14 cellular contexts compared by ENCODE assay signal in genomic region chr5:3024541-3024940, GRCh38.
DNase-seq lines count a peak whose midpoint lies in the region; ATAC-seq and TF ChIP-seq lines count a peak whose summit lies in the region.
"Had no signal": no experiment of that assay in that cellular context is flagged by ENCODE, and none has a peak within 500 bp of the region (broad histone marks: within the 10 kb centered on the region; RNA-seq: fewer than 3 reads in every experiment).

No MANE protein-coding gene starts in this region.

- no peak for TF ChIP-seq RAD21 in IMR-90 (IDR thresholded peaks at IDR 0.05; ENCODE audit: low read length)

- H3K79me2 ChIP-seq in GM23338 (replicated peaks; ENCODE audit: insufficient read depth) = no peaks in the 10 kb centered on the region

- POLR2A ChIA-PET in IMR-90 (lab: Charles Lee; ENCODE audit: unreplicated experiment) = no interaction called here

- H4K5ac ChIP-seq in IMR-90 (ENCODE audit: low read depth, low read length) = no peak overlapping the region

- H4K91ac ChIP-seq in IMR-90 (ENCODE audit: insufficient read depth, low read depth, low read length) = no peak overlapping the region

- no peak overlapping the region for H3K4ac ChIP-seq in IMR-90 (ENCODE audit: low read depth, low read length)

- WGBS in IMR-90 (ENCODE audit: extremely low coverage in 2 of 2, insufficient read length in 1 of 2), 2 experiments = no CpG with 5 or more reads among the region's 9 CpGs

- DNase-seq in GM23338 (ENCODE audit: low spot score) (no peak), IMR-90 (no peak), mesenteric fat pad (ENCODE audit: low spot score) (peak; percentile 72), osteocyte (ENCODE audit: extremely low spot score, unreplicated experiment) (peak; percentile 73)
- no peak for DNase-seq in activated naive CD8-positive, alpha-beta T cell treated with anti-CD3 and anti-CD28 coated beads for 36 hours
- no peak for DNase-seq in activated CD8-positive, alpha-beta memory T cell treated with anti-CD3 and anti-CD28 coated beads, Interleukin-2, amount 50 U/mL, for 4 hours
- DNase-seq: C1 segment of cervical spinal cord; Caco-2; CD4-positive, alpha-beta memory T cell; DMS153; DND-41; H7; HCEC 1CT had no signal

- H3K4me1 ChIP-seq in GM23338 (ENCODE audit: insufficient read depth) (no peaks in the 10 kb centered on the region; the same call in 1 of the 2 replicates), IMR-90 (ENCODE audit: control insufficient read depth, insufficient read depth, low read length) (no peaks in the 10 kb centered on the region)
- H3K4me1 ChIP-seq: Caco-2 had no signal

- H3K27ac ChIP-seq in GM23338 (ENCODE audit: low read depth) (no peak overlapping the region), IMR-90 (ENCODE audit: insufficient read depth, low read length) (no peak overlapping the region)

- in situ Hi-C loops in IMR-90 (cut with MboI; ENCODE audit: low sequenced_read_pairs) = no loop called here

- H3K4me3 ChIP-seq in GM23338 (no peak overlapping the region), IMR-90 (ENCODE audit: insufficient read depth, low read depth, low read length) (no peak overlapping the region)

- intact Hi-C loops in IMR-90 (cut with micrococcal nuclease) = no loop called here

- ATAC-seq in GM23338 = peak; percentile 30; the same call in 1 of the 3 replicates
- no peak for ATAC-seq in IMR-90 (ENCODE audit: low read depth)
- ATAC-seq in HG03354 (IDR thresholded peaks at IDR 0.05; ENCODE audit: poor library complexity, severe bottlenecking, unreplicated experiment) = no peak

- no peak overlapping the region for H3K9ac ChIP-seq in IMR-90 (ENCODE audit: low read depth, low read length)

- no TSS peak for BruUV-seq in IMR-90 (replicated peaks; lab: Mats Ljungman, UMichigan)

- no peaks in the 10 kb centered on the region for H3K36me3 ChIP-seq in GM23338 (ENCODE audit: insufficient read depth)
- H3K36me3 ChIP-seq in IMR-90 (ENCODE audit: control insufficient read depth, insufficient read depth, low read length) = no peaks in the 10 kb centered on the region

- H3K56ac ChIP-seq in IMR-90 (ENCODE audit: extremely low read depth, insufficient read depth, low read length) = no peak overlapping the region

- no peak for TF ChIP-seq POLR2A in IMR-90 (IDR thresholded peaks at IDR 0.05; ENCODE audit: low read depth, low read length)

- no peaks in the 10 kb centered on the region for H3K9me2 ChIP-seq in GM23338 (ENCODE audit: insufficient read depth)

- no peak overlapping the region for H2BK120ac ChIP-seq in IMR-90 (ENCODE audit: low read depth, low read length)

- H2AFZ ChIP-seq in GM23338 (no peak overlapping the region), IMR-90 (replicated peaks; ENCODE audit: low read length, poor library complexity) (no peak overlapping the region)

- H3K27ac Mint-ChIP-seq in GM23338 (no peak overlapping the region), osteocyte (ENCODE audit: unreplicated experiment) (no peak overlapping the region)
- H3K27ac Mint-ChIP-seq in activated naive CD8-positive, alpha-beta T cell treated with anti-CD3 and anti-CD28 coated beads for 36 hours = no peak overlapping the region
- H3K27ac Mint-ChIP-seq: CD4-positive, alpha-beta memory T cell had no signal

- no peak overlapping the region for H3K4me2 ChIP-seq in GM23338
- no peak overlapping the region for H3K4me2 ChIP-seq in IMR-90 (ENCODE audit: low read depth, low read length)

- no peak overlapping the region for H3K14ac ChIP-seq in IMR-90 (replicated peaks; ENCODE audit: low read depth, low read length)

- H3K9me3 ChIP-seq in IMR-90 (ENCODE audit: control insufficient read depth, insufficient read depth, low read length) = peaks cover 28% of the 10 kb centered on the region; the same call in 1 of the 2 replicates
- H3K9me3 ChIP-seq: Caco-2 had no signal

- no peak for TF ChIP-seq CTCF in GM23338 (conservative IDR thresholded peaks at IDR 0.05; ENCODE audit: low read depth in 2 of 2)
- TF ChIP-seq CTCF in IMR-90 (conservative IDR thresholded peaks at IDR 0.05; ENCODE audit: low read depth, low read length) = no peak
- no peak for TF ChIP-seq CTCF in osteocyte (IDR thresholded peaks at IDR 0.05)

- no peak overlapping the region for H2AK5ac ChIP-seq in IMR-90 (ENCODE audit: low read depth, low read length)

- H4K8ac ChIP-seq in IMR-90 (ENCODE audit: low read depth in 2 of 2, low read length in 2 of 2) = no peak overlapping the region

- H3K27me3 Mint-ChIP-seq in GM23338 (ENCODE audit: insufficient read depth, low read depth, poor library complexity) (peaks cover 13% of the 10 kb centered on the region), osteocyte (ENCODE audit: unreplicated experiment) (no peaks in the 10 kb centered on the region)
- peaks cover 3% of the 10 kb centered on the region for H3K27me3 Mint-ChIP-seq in activated naive CD8-positive, alpha-beta T cell treated with anti-CD3 and anti-CD28 coated beads for 36 hours
- H3K27me3 Mint-ChIP-seq: CD4-positive, alpha-beta memory T cell had no signal

- H3K27me3 ChIP-seq in GM23338 (ENCODE audit: insufficient read depth) (no peaks in the 10 kb centered on the region), IMR-90 (ENCODE audit: control insufficient read depth, insufficient read depth, low read length) (no peaks in the 10 kb centered on the region)

- H2BK15ac ChIP-seq in IMR-90 (ENCODE audit: low read depth, low read length) = no peak overlapping the region

- no peak overlapping the region for H3K23ac ChIP-seq in IMR-90 (ENCODE audit: low read depth, low read length)

- no peaks in the 10 kb centered on the region for H3K79me1 ChIP-seq in IMR-90 (ENCODE audit: low read depth in 1 of 2, low read length in 2 of 2)

- no peak overlapping the region for H3K18ac ChIP-seq in IMR-90 (ENCODE audit: low read depth, low read length)

- no peak overlapping the region for H2BK20ac ChIP-seq in IMR-90 (ENCODE audit: low read depth, low read length)

- no peaks in the 10 kb centered on the region for H3K9me1 ChIP-seq in IMR-90 (ENCODE audit: insufficient read depth, low read length)

- no peaks in the 10 kb centered on the region for H3F3A ChIP-seq in GM23338 (replicated peaks; ENCODE audit: low read depth)

- CTCF ChIA-PET in IMR-90 (lab: Yijun Ruan, JAX) = no interaction called here

- H3K36me3 Mint-ChIP-seq in GM23338 (ENCODE audit: low read depth) = no peaks in the 10 kb centered on the region; the same call in 2 of the 3 replicates
- H3K36me3 Mint-ChIP-seq in osteocyte (ENCODE audit: unreplicated experiment) = no peaks in the 10 kb centered on the region
- H3K36me3 Mint-ChIP-seq in activated naive CD8-positive, alpha-beta T cell treated with anti-CD3 and anti-CD28 coated beads for 36 hours = no peaks in the 10 kb centered on the region
- H3K36me3 Mint-ChIP-seq: CD4-positive, alpha-beta memory T cell had no signal

- dilution Hi-C loops in IMR-90 (cut with HindIII; ENCODE audit: low sequenced_read_pairs, unreplicated experiment) = no loop called here

- peak overlapping the region; percentile 61 for H2AK9ac ChIP-seq in IMR-90 (replicated peaks; ENCODE audit: low read depth, low read length, poor library complexity)

- no peaks in the 10 kb centered on the region for H4K20me1 ChIP-seq in GM23338 (replicated peaks; ENCODE audit: insufficient read depth)
- no peaks in the 10 kb centered on the region for H4K20me1 ChIP-seq in IMR-90 (ENCODE audit: insufficient read depth, low read length)

- H2BK5ac ChIP-seq in IMR-90 (ENCODE audit: low read depth, low read length, poor library complexity, severe bottlenecking) = no peak overlapping the region

- peaks cover 11% of the 10 kb centered on the region for H3K4me1 Mint-ChIP-seq in GM23338
- no peaks in the 10 kb centered on the region for H3K4me1 Mint-ChIP-seq in osteocyte (ENCODE audit: unreplicated experiment)
- H3K4me1 Mint-ChIP-seq in activated naive CD8-positive, alpha-beta T cell treated with anti-CD3 and anti-CD28 coated beads for 36 hours = no peaks in the 10 kb centered on the region
- H3K4me1 Mint-ChIP-seq: CD4-positive, alpha-beta memory T cell had no signal

- no peak overlapping the region for H3K4me3 Mint-ChIP-seq in GM23338
- H3K4me3 Mint-ChIP-seq in osteocyte (ENCODE audit: unreplicated experiment) = no peak overlapping the region
- no peak overlapping the region for H3K4me3 Mint-ChIP-seq in activated naive CD8-positive, alpha-beta T cell treated with anti-CD3 and anti-CD28 coated beads for 36 hours
- H3K4me3 Mint-ChIP-seq: CD4-positive, alpha-beta memory T cell had no signal

- no peaks in the 10 kb centered on the region; the same call in 2 of the 3 replicates for H3K9me3 Mint-ChIP-seq in GM23338
- H3K9me3 Mint-ChIP-seq in osteocyte (ENCODE audit: unreplicated experiment) = peaks cover 28% of the 10 kb centered on the region
- no peaks in the 10 kb centered on the region for H3K9me3 Mint-ChIP-seq in activated naive CD8-positive, alpha-beta T cell treated with anti-CD3 and anti-CD28 coated beads for 36 hours

TF ChIP-seq in GM23338, 12 proteins besides CTCF, POLR2A, EP300 and RAD21 (continues in another document):
- no peak for TF ChIP-seq CREB1 (CRISPR knock-in tag; IDR thresholded peaks at IDR 0.05; ENCODE audit: low read depth)

TF ChIP-seq in IMR-90, 13 proteins besides CTCF, POLR2A, EP300 and RAD21:
- TF ChIP-seq BHLHE40 (IDR thresholded peaks at IDR 0.05; ENCODE audit: low read depth, low read length) = no peak
- TF ChIP-seq CHD1 (IDR thresholded peaks at IDR 0.05; ENCODE audit: low read depth, low read length) = no peak

Comparison
In these comparisons a context has a peak if more than half of its experiments do, and no peak if none do; other contexts are left out.
1. DNase-seq: peak in mesenteric fat pad (single experiment) and osteocyte (single experiment); none in GM23338 (single experiment), IMR-90 (single experiment), activated naive CD8-positive, alpha-beta T cell treated with anti-CD3 and anti-CD28 coated beads for 36 hours (single experiment) and activated CD8-positive, alpha-beta memory T cell treated with anti-CD3 and anti-CD28 coated beads, Interleukin-2, amount 50 U/mL, for 4 hours (single experiment).